Comparison of ENCODE assay signal across 9 cellular contexts in the genomic region with DNA sequence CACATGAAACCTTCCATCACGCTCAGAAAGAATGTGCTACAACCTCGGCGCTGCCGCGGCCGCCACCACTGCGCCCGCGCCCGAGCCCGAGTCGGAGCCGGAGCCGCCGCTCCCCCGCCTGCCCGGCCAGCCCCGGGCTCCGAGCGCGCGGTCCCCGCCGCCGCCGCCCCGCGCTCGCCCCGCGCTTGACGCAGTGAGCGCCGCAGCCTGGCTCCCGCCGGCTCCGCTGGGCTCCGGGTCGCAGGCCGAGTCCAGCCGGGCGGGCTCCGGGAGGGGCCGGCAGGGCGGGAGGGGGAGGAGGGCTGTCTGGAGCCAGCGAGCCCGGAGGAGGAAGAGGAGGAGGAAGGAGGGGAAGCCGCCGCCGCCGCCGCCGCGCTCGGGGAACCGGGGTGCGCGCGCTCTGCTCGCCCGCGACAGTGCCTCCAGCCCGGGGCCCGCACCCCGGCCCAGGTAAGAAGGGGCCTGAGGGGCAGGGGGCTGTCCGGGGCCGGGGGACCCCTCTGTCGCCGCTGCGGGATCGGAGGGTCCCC. TPM values are rescaled to one million over a fixed set of nuclear protein-coding genes. Genes with fewer than 3 reads are reported as not detected.
DNase-seq lines count a peak whose midpoint lies in the region; ATAC-seq, FAIRE-seq and TF ChIP-seq lines count a peak whose summit lies in the region.
"Had no signal": no experiment of that assay in that cellular context is flagged by ENCODE, and none has a peak within 500 bp of the region (broad histone marks: within the 10 kb centered on the region; RNA-seq: fewer than 3 reads in every experiment).

No MANE protein-coding gene starts in this region.

- H3K27ac ChIP-seq in ACC112 (ENCODE audit: low read depth, low read length) (no peak overlapping the region), K562 (ENCODE audit: extremely low read depth, low read depth, low read length) (no peak overlapping the region), liver (ENCODE audit: low read depth in 1 of 2, low read length in 2 of 2) (peak overlapping the region; percentile 31 to 80)

- no peak for FAIRE-seq in K562 (lab: Jason Lieb, UNC)

- H3K36me3 ChIP-seq in ACC112 (ENCODE audit: insufficient read depth, low read length) (no peaks in the 10 kb centered on the region), H7 (replicated peaks; ENCODE audit: control insufficient read depth, insufficient read depth, low read length) (no peaks in the 10 kb centered on the region), K562 (ENCODE audit: control insufficient read depth, insufficient read depth, low read length) (no peaks in the 10 kb centered on the region), liver (ENCODE audit: control insufficient read depth in 4 of 4, insufficient read depth in 3 of 4, low read depth in 1 of 4, low read length in 3 of 4) (no peaks in the 10 kb centered on the region)

- no TSS peak for BruUV-seq in K562 (replicated peaks; lab: Mats Ljungman, UMichigan)

- no peak overlapping the region for H3K4me2 ChIP-seq in K562 (ENCODE audit: insufficient read depth, low read length)

- peak; percentile 36 for ATAC-seq in K562
- no peak for ATAC-seq in HG03439 (IDR thresholded peaks at IDR 0.05; ENCODE audit: unreplicated experiment)
- ATAC-seq in GM18498 (IDR thresholded peaks at IDR 0.05; ENCODE audit: unreplicated experiment): no peak

- H3K9me3 ChIP-seq in K562 (replicated peaks; ENCODE audit: control insufficient read depth, insufficient read depth, low read depth, low read length) (no peaks in the 10 kb centered on the region), liver (ENCODE audit: control insufficient read depth in 4 of 4, low read length in 3 of 4) (no peaks in the 10 kb centered on the region)

- H3K9ac ChIP-seq in K562 (ENCODE audit: insufficient read depth in 1 of 2, low read depth in 2 of 2, low read length in 2 of 2) (no peak overlapping the region), liver (ENCODE audit: low read depth in 1 of 2, low read length in 2 of 2) (no peak overlapping the region)

- WGBS in K562 (ENCODE audit: insufficient coverage, low coverage, missing lambda C conversion rate): 0% methylated on average over 31 of the region's 71 CpGs
- WGBS in liver: under 1% methylated on average over 71 of the region's 71 CpGs

- DNase-seq in H7 (peak; percentile 88), K562 (ENCODE audit: extremely low read depth in 1 of 4, low spot score in 3 of 4) (peak; percentile 57 to 70 (median 64)), Kasumi-1 (lab: John Stamatoyannopoulos, UW) (no peak), middle frontal gyrus (ENCODE audit: extremely low spot score, low spot score) (no peak)
- DNase-seq: activated T-cell treated with anti-CD3 and anti-CD28 coated beads, Interleukin-2, amount 50 U/mL, for 72 hours had no signal

- no peak for TF ChIP-seq EP300 in K562 (IDR thresholded peaks at IDR 0.05; ENCODE audit: low read length)

- H3K4me1 ChIP-seq in ACC112 (ENCODE audit: control insufficient read depth, insufficient read depth, low read length, unreplicated experiment): peaks cover 3% of the 10 kb centered on the region
- H3K4me1 ChIP-seq in K562 (replicated peaks in 1 of 2; ENCODE audit: control insufficient read depth in 2 of 2, insufficient read depth in 2 of 2, low read length in 2 of 2): peaks cover 0 to 65% of the 10 kb centered on the region in 2 experiments; a peak in 2 of 5 replicates
- H3K4me1 ChIP-seq in liver (ENCODE audit: control insufficient read depth in 4 of 4, insufficient read depth in 4 of 4, low read length in 3 of 4): peaks cover 18 to 50% (median 29%) of the 10 kb centered on the region in 4 donors

- peaks cover 11% of the 10 kb centered on the region; the same call in 1 of the 2 replicates for H4K20me1 ChIP-seq in K562 (replicated peaks; ENCODE audit: control insufficient read depth, insufficient read depth, low read length)

- H3K79me2 ChIP-seq in ACC112 (ENCODE audit: control insufficient read depth, insufficient read depth, low read length, unreplicated experiment) (no peaks in the 10 kb centered on the region), K562 (ENCODE audit: control insufficient read depth, insufficient read depth, low read length) (no peaks in the 10 kb centered on the region)

- TF ChIP-seq POLR2A in K562 (conservative IDR thresholded peaks at IDR 0.05): no peak

- TF ChIP-seq RAD21 in K562 (CRISPR knock-in tag; conservative IDR thresholded peaks at IDR 0.05 in 1 of 2, IDR thresholded peaks at IDR 0.05 in 1 of 2) (no peak), liver (IDR thresholded peaks at IDR 0.05) (no peak)

- H3K27me3 ChIP-seq in ACC112 (ENCODE audit: insufficient read depth, low read length) (peaks cover 74% of the 10 kb centered on the region), H7 (ENCODE audit: control insufficient read depth, insufficient read depth, low read length) (peaks cover 63% of the 10 kb centered on the region), K562 (ENCODE audit: control insufficient read depth in 2 of 2, insufficient read depth in 2 of 2, low read length in 2 of 2) (peaks cover 19 to 50% of the 10 kb centered on the region in 2 experiments; a peak in 4 of 5 replicates), liver (ENCODE audit: control insufficient read depth in 4 of 4, insufficient read depth in 4 of 4, low read length in 3 of 4) (no peaks in the 10 kb centered on the region)

- no peaks in the 10 kb centered on the region for H3K9me1 ChIP-seq in K562 (ENCODE audit: control insufficient read depth, insufficient read depth, low read length)

- no peak for TF ChIP-seq CTCF in K562 (IDR thresholded peaks at IDR 0.05 in 2 of 3, conservative IDR thresholded peaks at IDR 0.05 in 1 of 3; ENCODE audit: insufficient read depth in 2 of 3, low read depth in 1 of 3, low read length in 3 of 3)
- no peak for TF ChIP-seq CTCF in liver (IDR thresholded peaks at IDR 0.05; ENCODE audit: low read depth, low read length, missing input control)

- H3K4me3 ChIP-seq in ACC112 (ENCODE audit: low read depth, low read length) (peak overlapping the region; percentile 70), H7 (ENCODE audit: insufficient read depth, low read depth, low read length) (peak overlapping the region; percentile 42; the same call in 1 of the 2 replicates), K562 (0 out of 2 replicates have a peak overlapping the region, but pooled peaks have one; percentile 8), liver (ENCODE audit: low read depth in 1 of 3, low read length in 3 of 3) (peak overlapping the region in 2 of 3 donors; percentile 65 to 74)

- POLR2A ChIA-PET in K562 (lab: Yijun Ruan, JAX): no interaction called here

- CTCF ChIA-PET in K562 (lab: Yijun Ruan, JAX; ENCODE audit: low intra/inter-chr PET ratio): no interaction called here

- intact Hi-C loops in K562 (cut with micrococcal nuclease): loop anchor here (10.0 kb wide), 1 partner anchor 679 kb away; no protein-coding TSS in a partner anchor

- in situ Hi-C loops in K562 (cut with MboI): no loop called here

- peak overlapping the region; percentile 14 for H2AFZ ChIP-seq in ACC112 (ENCODE audit: low read length, unreplicated experiment)
- no peak overlapping the region for H2AFZ ChIP-seq in K562 (ENCODE audit: low read depth, low read length)

TF ChIP-seq in liver, 16 proteins besides CTCF, POLR2A, EP300 and RAD21 (continues in another document):
- no peak for TF ChIP-seq FOXA2 (IDR thresholded peaks at IDR 0.05)
- TF ChIP-seq, protein P1, sequence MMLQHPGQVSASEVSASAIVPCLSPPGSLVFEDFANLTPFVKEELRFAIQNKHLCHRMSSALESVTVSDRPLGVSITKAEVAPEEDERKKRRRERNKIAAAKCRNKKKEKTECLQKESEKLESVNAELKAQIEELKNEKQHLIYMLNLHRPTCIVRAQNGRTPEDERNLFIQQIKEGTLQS (IDR thresholded peaks at IDR 0.05): no peak
- TF ChIP-seq YY1 (IDR thresholded peaks at IDR 0.05): no peak

RNA-seq across cellular contexts. Expression of a gene that starts 4.3 kb away (rescaled TPM):
- total RNA-seq in H7 (2014; rRNA removed; shearing (Covaris generic)): 16.0 and 19.9 TPM in 2 replicates
- 0.25 TPM in 1 of 2 replicates, not detected in the other for total RNA-seq in K562 (2011; cell fraction: chromatin; rRNA removed; ENCODE audit: low replicate concordance)
- total RNA-seq in K562 (2011; cell fraction: nucleolus; rRNA removed): 0.39 and 0.67 TPM in 2 replicates
- 0.07 and 0.31 TPM in 2 replicates for total RNA-seq in K562 (2011; cell fraction: nucleoplasm; rRNA removed)
- total RNA-seq in K562 (2014; rRNA removed): 0.23 and 0.45 TPM in 2 replicates
- total RNA-seq in K562 (2014; rRNA removed; fragmentation: Illumina TruSeq; extraction: Trizol): 0.04 and 0.06 TPM in 2 replicates
- total RNA-seq in K562 (2015; rRNA removed; fragmentation: Illumina TruSeq; extraction: Trizol): 0.08 and 0.18 TPM in 2 replicates
- 0.45 and 0.64 TPM in 2 replicates for total RNA-seq in K562 (2021)
- 0.13 and 0.41 TPM in 2 replicates for polyA plus RNA-seq in K562 (2011; rRNA removed)
- polyA plus RNA-seq in K562 (2011; cell fraction: cytosol; rRNA removed): 0.44 and 0.81 TPM in 2 replicates
- polyA plus RNA-seq in K562 (2011; cell fraction: nucleus; rRNA removed): 0.26 and 0.31 TPM in 2 replicates
- polyA plus RNA-seq in K562 (2012): 0.35 and 0.39 TPM in 2 replicates
- polyA plus RNA-seq in K562 (2014; fragmentation: Illumina TruSeq; extraction: Trizol): 0.06 and 0.28 TPM in 2 replicates
- not detected for polyA plus RNA-seq in K562 (2014; fragmentation: Nextera tagmentation; extraction: Ambion mirVana)
- 0.11 and 0.33 TPM in 2 replicates for polyA plus RNA-seq in K562 (2014; rRNA removed)
- 0.07 and 0.15 TPM in 2 replicates for polyA minus RNA-seq in K562 (2011; rRNA and poly(A)+ RNA removed)
- polyA minus RNA-seq in K562 (2011; cell fraction: cytosol; rRNA and poly(A)+ RNA removed): 0.38 and 1.0 TPM in 2 replicates
- polyA minus RNA-seq in K562 (2011; cell fraction: nucleus; rRNA and poly(A)+ RNA removed): 0.13 and 0.44 TPM in 2 replicates
- 1 to 10 TPM; 3.3 to 3.4 TPM for total RNA-seq in liver
- 1 to 10 TPM in 1 of 2 donors, under 1 TPM in 1; 0.43 to 3.5 TPM for polyA plus RNA-seq in liver
- total RNA-seq: activated T-cell treated with anti-CD3 and anti-CD28 coated beads, Interleukin-2, amount 50 U/mL, for 72 hours had no signal

Comparison
In these comparisons a context has a peak if more than half of its experiments do, and no peak if none do; other contexts are left out.
1. H3K27ac ChIP-seq: peak in liver (2 of 2); none in ACC112 (single experiment) and K562 (single experiment).
2. H3K4me3 ChIP-seq: peak in every context shown above with its lines; median percentile 70 in ACC112; 70 in liver; 42 in H7; 8 in K562.
3. DNase-seq: peak in H7 (single experiment) and K562 (4 of 4); none in Kasumi-1 (0 of 2) and middle frontal gyrus (single experiment).